2 cellular contexts compared by ENCODE assay signal in the genomic region with DNA sequence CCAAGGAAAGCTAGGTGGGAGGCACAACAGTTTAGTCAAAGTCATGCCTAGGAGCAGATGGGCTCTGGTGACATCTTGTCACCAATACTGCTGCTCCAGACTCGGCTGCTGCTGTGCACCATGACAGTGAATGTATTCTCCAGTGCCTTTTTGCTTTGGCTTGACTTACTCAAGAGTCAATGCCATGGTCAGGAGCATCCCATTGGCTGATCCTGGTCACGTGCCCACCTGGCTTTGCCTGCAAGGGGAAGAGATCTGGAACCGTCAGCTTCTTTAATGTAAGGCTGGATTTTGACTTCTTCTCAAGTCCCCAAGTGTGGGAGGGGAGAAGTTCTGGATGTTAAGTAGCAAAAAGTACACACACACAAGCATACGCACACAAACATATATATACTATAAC.
A peak's percentile ranks its signal among the peaks of the same experiment; 100 is the strongest.
TF ChIP-seq lines count a peak whose summit lies in the region.

No MANE protein-coding gene starts in this region.

TF ChIP-seq in GM23338, 12 proteins besides CTCF, POLR2A, EP300 and RAD21 (continues in another document):
- TF ChIP-seq STAT1 (IDR thresholded peaks at IDR 0.05; ENCODE audit: unreplicated experiment) (no peak), NANOG (IDR thresholded peaks at IDR 0.05; ENCODE audit: borderline replicate concordance) (no peak), JUNB (IDR thresholded peaks at IDR 0.05; ENCODE audit: unreplicated experiment) (no peak), REST (IDR thresholded peaks at IDR 0.05; ENCODE audit: unreplicated experiment) (no peak), EZH2 (IDR thresholded peaks at IDR 0.05; ENCODE audit: low read depth, unreplicated experiment) (no peak), POLR2AphosphoS5 (IDR thresholded peaks at IDR 0.05; ENCODE audit: low read depth) (no peak), ZNF462 (CRISPR knock-in tag; IDR thresholded peaks at IDR 0.05) (no peak), ZNF331 (CRISPR knock-in tag; IDR thresholded peaks at IDR 0.05; ENCODE audit: low read depth) (no peak), CREB1 (CRISPR knock-in tag; IDR thresholded peaks at IDR 0.05; ENCODE audit: low read depth) (no peak), EZH2phosphoT487 (IDR thresholded peaks at IDR 0.05; ENCODE audit: unreplicated experiment) (no peak)

TF ChIP-seq in H1, 55 proteins besides CTCF, POLR2A, EP300 and RAD21:
- TF ChIP-seq USF2 (IDR thresholded peaks at IDR 0.05; ENCODE audit: low read length) (peak; percentile 31; the same call in 1 of the 2 replicates), TBP (IDR thresholded peaks at IDR 0.05; ENCODE audit: low read depth, low read length) (no peak), RXRA (IDR thresholded peaks at IDR 0.05; ENCODE audit: insufficient read depth, low read depth, low read length) (no peak), GABPA (IDR thresholded peaks at IDR 0.05; ENCODE audit: borderline replicate concordance, insufficient read depth, low read length) (no peak), SUZ12 (IDR thresholded peaks at IDR 0.05; ENCODE audit: low read length) (no peak), NRF1 (IDR thresholded peaks at IDR 0.05; ENCODE audit: low read depth, low read length) (no peak), KDM5A (IDR thresholded peaks at IDR 0.05; ENCODE audit: low read length) (no peak), TAF7 (optimal IDR thresholded peaks at IDR 0.05; ENCODE audit: borderline replicate concordance, low read depth, low read length) (no peak)
